In genomic region chr1:183490932-183491331, GRCh38 we compare ENCODE assay signal across 1 cellular context.
TF ChIP-seq lines count a peak whose summit lies in the region.

No MANE protein-coding gene starts in this region.

TF ChIP-seq in HEK293, 187 proteins besides CTCF, POLR2A, EP300 and RAD21 (continued from another document):
- TF ChIP-seq ZNF362 (tag by site-specific recombination; IDR thresholded peaks at IDR 0.05) = 0 out of 2 replicates have a peak, but pooled peaks have one; percentile 52
- TF ChIP-seq OSR2 (tag by site-specific recombination; IDR thresholded peaks at IDR 0.05) = peak; percentile 75
- TF ChIP-seq TCF7L2 (IDR thresholded peaks at IDR 0.05; ENCODE audit: borderline replicate concordance, low read depth, low read length) = no peak
- TF ChIP-seq ZNF184 (tag by site-specific recombination; IDR thresholded peaks at IDR 0.05) = no peak
- TF ChIP-seq ZSCAN30 (tag by site-specific recombination; IDR thresholded peaks at IDR 0.05) = no peak
- no peak for TF ChIP-seq MZF1 (tag by site-specific recombination; IDR thresholded peaks at IDR 0.05; ENCODE audit: borderline replicate concordance)
- TF ChIP-seq INSM2 (tag by site-specific recombination; IDR thresholded peaks at IDR 0.05) = 0 out of 2 replicates have a peak, but pooled peaks have one; percentile 17
- no peak for TF ChIP-seq ZNF324 (tag by site-specific recombination; IDR thresholded peaks at IDR 0.05)
- no peak for TF ChIP-seq HOXD13 (CRISPR knock-in tag; IDR thresholded peaks at IDR 0.05; ENCODE audit: borderline replicate concordance)
- TF ChIP-seq ZNF692 (tag by site-specific recombination; IDR thresholded peaks at IDR 0.05) = no peak
- no peak for TF ChIP-seq OVOL3 (tag by site-specific recombination; IDR thresholded peaks at IDR 0.05)
- TF ChIP-seq REPIN1 (tag by site-specific recombination; IDR thresholded peaks at IDR 0.05; ENCODE audit: low read depth) = no peak
- TF ChIP-seq ZNF354C (tag by site-specific recombination; IDR thresholded peaks at IDR 0.05; ENCODE audit: borderline replicate concordance, low read depth) = no peak
- no peak for TF ChIP-seq ZBTB48 (tag by site-specific recombination; IDR thresholded peaks at IDR 0.05)
- TF ChIP-seq ZBTB7A (tag by site-specific recombination; IDR thresholded peaks at IDR 0.05; ENCODE audit: low read depth) = no peak
- TF ChIP-seq ZBTB11 (tag by site-specific recombination; conservative IDR thresholded peaks at IDR 0.05; ENCODE audit: low read depth) = no peak
- no peak for TF ChIP-seq ZNF670 (tag by site-specific recombination; IDR thresholded peaks at IDR 0.05; ENCODE audit: low read depth)
- TF ChIP-seq ZNF585B (tag by site-specific recombination; IDR thresholded peaks at IDR 0.05) = no peak
- no peak for TF ChIP-seq ZNF837 (tag by site-specific recombination; IDR thresholded peaks at IDR 0.05)
- peak; percentile 80 for TF ChIP-seq ATF2 (tag by site-specific recombination; IDR thresholded peaks at IDR 0.05; ENCODE audit: low read depth)
- no peak for TF ChIP-seq KLF17 (tag by site-specific recombination; IDR thresholded peaks at IDR 0.05)
- TF ChIP-seq ZNF416 (tag by site-specific recombination; IDR thresholded peaks at IDR 0.05) = no peak
- peak; percentile 28; the same call in 1 of the 2 replicates for TF ChIP-seq PRDM6 (tag by site-specific recombination; IDR thresholded peaks at IDR 0.05)
- TF ChIP-seq ZNF580 (tag by site-specific recombination; IDR thresholded peaks at IDR 0.05) = no peak
- no peak for TF ChIP-seq ZNF155 (tag by site-specific recombination; IDR thresholded peaks at IDR 0.05)
- TF ChIP-seq SCRT2 (tag by site-specific recombination; IDR thresholded peaks at IDR 0.05) = no peak
- no peak for TF ChIP-seq ZNF488 (tag by site-specific recombination; IDR thresholded peaks at IDR 0.05)
- peak; percentile 31; the same call in 1 of the 2 replicates for TF ChIP-seq ZBTB17 (tag by site-specific recombination; IDR thresholded peaks at IDR 0.05)
- 0 out of 2 replicates have a peak, but pooled peaks have one; percentile 38 for TF ChIP-seq ZNF501 (tag by site-specific recombination; IDR thresholded peaks at IDR 0.05)
- TF ChIP-seq ZNF24 (tag by site-specific recombination; IDR thresholded peaks at IDR 0.05) = 0 out of 2 replicates have a peak, but pooled peaks have one; percentile 24
- TF ChIP-seq ZSCAN5A (tag by site-specific recombination; IDR thresholded peaks at IDR 0.05) = no peak
- no peak for TF ChIP-seq ZSCAN18 (tag by site-specific recombination; IDR thresholded peaks at IDR 0.05)
- TF ChIP-seq SP3 (tag by site-specific recombination; IDR thresholded peaks at IDR 0.05) = no peak
- TF ChIP-seq HIC1 (tag by site-specific recombination; IDR thresholded peaks at IDR 0.05) = peak; percentile 29; the same call in 1 of the 2 replicates
- TF ChIP-seq ZSCAN23 (tag by site-specific recombination; IDR thresholded peaks at IDR 0.05) = no peak
- TF ChIP-seq ZNF223 (tag by site-specific recombination; IDR thresholded peaks at IDR 0.05) = no peak
- TF ChIP-seq ZNF23 (tag by site-specific recombination; IDR thresholded peaks at IDR 0.05; ENCODE audit: borderline replicate concordance) = no peak
- 0 out of 2 replicates have a peak, but pooled peaks have one; percentile 11 for TF ChIP-seq ZXDB (tag by site-specific recombination; IDR thresholded peaks at IDR 0.05)
- no peak for TF ChIP-seq ZNF776 (tag by site-specific recombination; IDR thresholded peaks at IDR 0.05; ENCODE audit: borderline replicate concordance)
